Comparison of ENCODE assay signal across 13 cellular contexts in the genomic region with DNA sequence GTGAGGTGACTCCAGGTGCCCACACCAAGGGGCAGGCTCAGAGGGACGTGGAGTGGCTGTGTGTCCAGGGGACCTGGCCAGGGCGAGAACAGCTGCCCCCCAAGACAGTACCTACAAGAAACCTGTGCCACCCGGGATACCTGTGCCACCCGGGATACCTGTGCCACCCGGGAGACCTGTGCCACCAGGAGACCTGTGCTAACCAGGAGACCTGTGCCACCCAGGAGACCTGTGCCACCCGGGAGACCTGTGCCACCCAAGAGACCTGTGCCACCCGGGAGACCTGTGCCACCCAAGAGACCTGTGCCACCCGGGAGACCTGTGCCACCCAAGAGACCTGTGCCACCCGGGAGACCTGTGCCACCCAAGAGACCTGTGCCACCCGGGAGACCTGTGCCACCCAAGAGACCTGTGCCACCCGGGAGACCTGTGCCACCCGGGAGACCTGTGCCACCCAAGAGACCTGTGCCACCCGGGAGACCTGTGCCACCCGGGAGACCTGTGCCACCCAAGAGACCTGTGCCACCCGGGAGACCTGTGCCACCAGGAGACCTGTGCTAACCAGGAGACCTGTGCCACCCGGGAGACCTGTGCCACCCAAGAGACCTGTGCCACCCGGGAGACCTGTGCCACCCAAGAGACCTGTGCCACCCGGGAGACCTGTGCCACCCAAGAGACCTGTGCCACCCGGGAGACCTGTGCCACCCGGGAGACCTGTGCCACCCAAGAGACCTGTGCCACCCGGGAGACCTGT. TPM values are rescaled to one million over a fixed set of nuclear protein-coding genes. Genes with fewer than 3 reads are reported as not detected.
"Had no signal": no experiment of that assay in that cellular context is flagged by ENCODE, and none has a peak within 500 bp of the region (broad histone marks: within the 10 kb centered on the region; RNA-seq: fewer than 3 reads in every experiment).

No MANE protein-coding gene starts in this region.

RNA-seq across cellular contexts. Expression of gene FOXL3, which starts 47.0 kb away (rescaled TPM):
- total RNA-seq: activated B cell treated with CpG ODN at 0.5 μM for 24 hours; activated CD4-positive, alpha-beta memory T cell treated with anti-CD3 and anti-CD28 coated beads for 36 hours; activated CD4-positive, alpha-beta memory T cell treated with anti-CD3 and anti-CD28 coated beads, Interleukin-2, amount 10 ng/mL, durations not matched to agents 7 days and 5 days; activated CD4-positive, alpha-beta T cell treated with anti-CD3 and anti-CD28 coated beads for 36 hours; activated CD4-positive, alpha-beta T cell treated with anti-CD3 and anti-CD28 coated beads, Interleukin-2, amount 10 ng/mL, durations not matched to agents 24 days and 14 days; activated CD4-positive, alpha-beta T cell treated with anti-CD3 and anti-CD28 coated beads, Interleukin-2, amount 10 ng/mL, durations not matched to agents 7 days and 5 days; activated CD8-positive, alpha-beta memory T cell treated with anti-CD3 and anti-CD28 coated beads for 36 hours; activated CD8-positive, alpha-beta memory T cell treated with anti-CD3 and anti-CD28 coated beads, Interleukin-2, amount 10 ng/mL, durations not matched to agents 7 days and 5 days; activated CD8-positive, alpha-beta T cell treated with anti-CD3 and anti-CD28 coated beads for 36 hours; activated CD8-positive, alpha-beta T cell treated with anti-CD3 and anti-CD28 coated beads, Interleukin-2, amount 10 ng/mL, durations not matched to agents 7 days and 5 days; T-helper 17 cell; T-helper 2 cell treated with Interferon-gamma antibody and Interleukin-4, amounts not matched to agents 100 ng/mL and 5 ng/mL, for 36 hours; WTC11 had no signal
